ENCODE assay signal across 28 cellular contexts in the genomic region with DNA sequence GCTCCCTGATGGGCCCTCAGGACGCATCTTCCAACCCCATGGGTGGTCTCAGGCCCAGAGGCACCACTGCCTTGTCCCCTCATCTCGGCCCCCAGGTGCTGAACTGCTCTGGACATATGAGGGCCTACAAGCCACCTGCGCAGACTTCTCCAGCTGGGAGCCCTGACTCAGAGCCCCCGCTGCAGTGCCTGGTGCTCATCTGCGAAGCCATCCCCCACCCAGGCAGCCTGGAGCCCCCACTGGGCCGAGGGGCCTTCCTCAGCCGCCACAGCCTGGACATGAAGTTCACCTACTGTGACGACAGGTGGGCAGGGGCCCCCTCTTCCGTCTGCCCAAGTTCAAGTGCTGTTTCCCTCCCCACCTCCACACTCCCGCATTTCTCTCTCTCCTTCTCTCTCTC. TPM values are rescaled to one million over a fixed set of nuclear protein-coding genes. Genes with fewer than 3 reads are reported as not detected.
"Had no signal": no experiment of that assay in that cellular context is flagged by ENCODE, and none has a peak within 500 bp of the region (broad histone marks: within the 10 kb centered on the region; RNA-seq: fewer than 3 reads in every experiment).

No MANE protein-coding gene starts in this region.

- H3K27me3 Mint-ChIP-seq: activated CD4-positive, alpha-beta memory T cell treated with anti-CD3 and anti-CD28 coated beads for 36 hours; activated CD4-positive, alpha-beta T cell treated with anti-CD3 and anti-CD28 coated beads for 36 hours; activated CD4-positive, alpha-beta T cell treated with anti-CD3 and anti-CD28 coated beads, Interleukin-2, amount 10 ng/mL, durations not matched to agents 24 days and 14 days; activated CD8-positive, alpha-beta memory T cell treated with anti-CD3 and anti-CD28 coated beads, Interleukin-2, amount 10 ng/mL, durations not matched to agents 7 days and 5 days; activated naive CD8-positive, alpha-beta T cell; central memory CD8-positive, alpha-beta T cell had no signal

- H3K27ac ChIP-seq: brain microvascular endothelial cell had no signal

- H3K36me3 Mint-ChIP-seq: activated naive CD4-positive, alpha-beta T cell treated with anti-CD3 and anti-CD28 coated beads, Interleukin-2, amount 10 ng/mL, durations not matched to agents 7 days and 5 days had no signal

- H3K36me3 ChIP-seq: brain microvascular endothelial cell had no signal

- ATAC-seq: activated CD4-positive, alpha-beta T cell treated with anti-CD3 and anti-CD28 coated beads for 36 hours; activated CD8-positive, alpha-beta memory T cell treated with anti-CD3 and anti-CD28 coated beads, Interleukin-2, amount 10 ng/mL, durations not matched to agents 7 days and 5 days; activated CD8-positive, alpha-beta T cell treated with anti-CD3 and anti-CD28 coated beads, Interleukin-2, amount 10 ng/mL, durations not matched to agents 7 days and 5 days; esophagus mucosa had no signal

- H3K4me1 Mint-ChIP-seq: activated CD4-positive, alpha-beta T cell treated with anti-CD3 and anti-CD28 coated beads for 36 hours; activated CD4-positive, alpha-beta T cell treated with anti-CD3 and anti-CD28 coated beads, Interleukin-2, amount 10 ng/mL, durations not matched to agents 24 days and 14 days; activated CD8-positive, alpha-beta memory T cell treated with anti-CD3 and anti-CD28 coated beads, Interleukin-2, amount 10 ng/mL, durations not matched to agents 7 days and 5 days; activated naive CD4-positive, alpha-beta T cell treated with anti-CD3 and anti-CD28 coated beads, Interleukin-2, amount 10 ng/mL, durations not matched to agents 7 days and 5 days; central memory CD8-positive, alpha-beta T cell had no signal

- DNase-seq: activated CD4-positive, alpha-beta memory T cell treated with anti-CD3 and anti-CD28 coated beads for 36 hours; activated CD4-positive, alpha-beta T cell treated with anti-CD3 and anti-CD28 coated beads for 36 hours; activated CD4-positive, alpha-beta T cell treated with anti-CD3 and anti-CD28 coated beads, Interleukin-2, amount 10 ng/mL, durations not matched to agents 24 days and 14 days; activated CD4-positive, CD25-positive, alpha-beta regulatory T cell; activated CD4-positive, CD25-positive, alpha-beta regulatory T cell treated with anti-CD3 and anti-CD28 coated beads, Interleukin-2, amount 50 U/mL, for 72 hours; activated CD8-positive, alpha-beta memory T cell treated with anti-CD3 and anti-CD28 coated beads, Interleukin-2, amount 10 ng/mL, durations not matched to agents 7 days and 5 days; activated CD8-positive, alpha-beta memory T cell treated with anti-CD3 and anti-CD28 coated beads, Interleukin-2, amount 50 U/mL, for 4 hours; activated CD8-positive, alpha-beta T cell treated with anti-CD3 and anti-CD28 coated beads, Interleukin-2, amount 10 ng/mL, durations not matched to agents 7 days and 5 days; activated effector memory CD4-positive, alpha-beta T cell treated with anti-CD3 and anti-CD28 coated beads, Interleukin-2, amount 50 U/mL, for 16 hours; activated naive CD4-positive, alpha-beta T cell treated with anti-CD3 and anti-CD28 coated beads, Interleukin-2, amount 10 ng/mL, durations not matched to agents 7 days and 5 days; activated T-cell treated with anti-CD3 and anti-CD28 coated beads, Interleukin-2, amount 50 U/mL, for 1 hour; activated T-cell treated with anti-CD3 and anti-CD28 coated beads, Interleukin-2, amount 50 U/mL, for 48 hours; amniotic stem cell; anterior cingulate cortex; brain microvascular endothelial cell; cortex of kidney; dermis blood vessel endothelial cell; effector CD4-positive, alpha-beta T cell; foreskin fibroblast; glutamatergic neuron; T-helper 2 cell had no signal

- H3K4me3 Mint-ChIP-seq: activated CD4-positive, alpha-beta memory T cell treated with anti-CD3 and anti-CD28 coated beads for 36 hours; activated CD4-positive, alpha-beta T cell treated with anti-CD3 and anti-CD28 coated beads for 36 hours; activated CD4-positive, alpha-beta T cell treated with anti-CD3 and anti-CD28 coated beads, Interleukin-2, amount 10 ng/mL, durations not matched to agents 24 days and 14 days; activated CD8-positive, alpha-beta memory T cell treated with anti-CD3 and anti-CD28 coated beads, Interleukin-2, amount 10 ng/mL, durations not matched to agents 7 days and 5 days; activated CD8-positive, alpha-beta T cell treated with anti-CD3 and anti-CD28 coated beads, Interleukin-2, amount 10 ng/mL, durations not matched to agents 7 days and 5 days; activated naive CD4-positive, alpha-beta T cell treated with anti-CD3 and anti-CD28 coated beads, Interleukin-2, amount 10 ng/mL, durations not matched to agents 7 days and 5 days; activated naive CD8-positive, alpha-beta T cell; activated T-helper 1 cell treated with anti-CD3 and anti-CD28 coated beads, Interleukin-12 subunit alpha, Interleukin-12 subunit beta, Interleukin-2, Interleukin-4 antibody, amounts not matched to agents 30 ng/mL and 10 ng/mL and 1 ng/mL, durations not matched to agents 14 hours and 24 hours and 36 hours; central memory CD8-positive, alpha-beta T cell had no signal

- H3K27ac Mint-ChIP-seq: activated CD4-positive, alpha-beta memory T cell treated with anti-CD3 and anti-CD28 coated beads for 36 hours; activated CD4-positive, alpha-beta T cell treated with anti-CD3 and anti-CD28 coated beads for 36 hours; activated CD4-positive, alpha-beta T cell treated with anti-CD3 and anti-CD28 coated beads, Interleukin-2, amount 10 ng/mL, durations not matched to agents 24 days and 14 days; activated CD8-positive, alpha-beta memory T cell treated with anti-CD3 and anti-CD28 coated beads, Interleukin-2, amount 10 ng/mL, durations not matched to agents 7 days and 5 days; activated CD8-positive, alpha-beta T cell treated with anti-CD3 and anti-CD28 coated beads, Interleukin-2, amount 10 ng/mL, durations not matched to agents 7 days and 5 days; activated naive CD4-positive, alpha-beta T cell treated with anti-CD3 and anti-CD28 coated beads, Interleukin-2, amount 10 ng/mL, durations not matched to agents 7 days and 5 days; activated naive CD8-positive, alpha-beta T cell; activated T-helper 1 cell treated with anti-CD3 and anti-CD28 coated beads, Interleukin-12 subunit alpha, Interleukin-12 subunit beta, Interleukin-2, Interleukin-4 antibody, amounts not matched to agents 30 ng/mL and 10 ng/mL and 1 ng/mL, durations not matched to agents 14 hours and 24 hours and 36 hours; activated T-helper 2 cell treated with anti-CD3 and anti-CD28 coated beads, Interferon-gamma antibody, Interleukin-2, Interleukin-4, amounts not matched to agents 10 μg/mL and 5 μg/mL and 100 μg/mL, durations not matched to agents 14 hours and 24 hours and 36 hours had no signal

- H3K27me3 ChIP-seq: brain microvascular endothelial cell had no signal

RNA-seq across cellular contexts. Expression of gene HIF3A, which starts 12.2 kb away (rescaled TPM):
- total RNA-seq: activated CD4-positive, alpha-beta memory T cell treated with anti-CD3 and anti-CD28 coated beads for 36 hours; activated CD4-positive, alpha-beta T cell treated with anti-CD3 and anti-CD28 coated beads for 36 hours; activated CD4-positive, alpha-beta T cell treated with anti-CD3 and anti-CD28 coated beads, Interleukin-2, amount 10 ng/mL, durations not matched to agents 24 days and 14 days; activated CD8-positive, alpha-beta memory T cell treated with anti-CD3 and anti-CD28 coated beads for 36 hours; activated CD8-positive, alpha-beta memory T cell treated with anti-CD3 and anti-CD28 coated beads, Interleukin-2, amount 10 ng/mL, durations not matched to agents 7 days and 5 days; activated CD8-positive, alpha-beta T cell treated with anti-CD3 and anti-CD28 coated beads, Interleukin-2, amount 10 ng/mL, durations not matched to agents 7 days and 5 days; activated T-helper 1 cell treated with anti-CD3 and anti-CD28 coated beads, Interleukin-12 subunit alpha, Interleukin-12 subunit beta, Interleukin-2, Interleukin-4 antibody, amounts not matched to agents 30 ng/mL and 10 ng/mL and 1 ng/mL, durations not matched to agents 14 hours and 24 hours and 36 hours; activated T-helper 2 cell treated with anti-CD3 and anti-CD28 coated beads, Interferon-gamma antibody, Interleukin-2, Interleukin-4, amounts not matched to agents 10 μg/mL and 5 μg/mL and 100 μg/mL, durations not matched to agents 14 hours and 24 hours and 36 hours; T-helper 1 cell treated with Interleukin-12 subunit alpha and Interleukin-12 subunit beta and Interleukin-4 antibody, amounts not matched to agents 30 ng/mL and 1 ng/mL, for 36 hours had no signal
